ENCODE assay signal across 19 cellular contexts in genomic region chr14:43005807-43006206, GRCh38.
A peak's percentile ranks its signal among the peaks of the same experiment; 100 is the strongest.
DNase-seq lines count a peak whose midpoint lies in the region; ATAC-seq and TF ChIP-seq lines count a peak whose summit lies in the region.
"Had no signal": no experiment of that assay in that cellular context is flagged by ENCODE, and none has a peak within 500 bp of the region (broad histone marks: within the 10 kb centered on the region; RNA-seq: fewer than 3 reads in every experiment).

No MANE protein-coding gene starts in this region.

- TF ChIP-seq CTCF in AG04449 (IDR thresholded peaks at IDR 0.05; ENCODE audit: insufficient read depth, low read length, missing control alignments) (peak; percentile 7), astrocyte of the spinal cord (IDR thresholded peaks at IDR 0.05; ENCODE audit: low read depth, low read length) (peak; percentile 27)

- in situ Hi-C loops in KBM-7 (cut with MboI; ENCODE audit: low pct_unique_long_range_greater_than_20kb, low sequenced_read_pairs): no loop called here
- in situ Hi-C loops in astrocyte of the spinal cord (cut with HindIII; ENCODE audit: low sequenced_read_pairs): no loop called here

- CTCF ChIA-PET in AG04449 (lab: Yijun Ruan, JAX): no interaction called here

- H3K4me3 ChIP-seq in AG04449 (ENCODE audit: low read depth, low read length): no peak overlapping the region
- H3K4me3 ChIP-seq in astrocyte of the spinal cord (ENCODE audit: low read depth, low read length): no peak overlapping the region
- H3K4me3 ChIP-seq: sigmoid colon, transverse colon had no signal

- no peak for DNase-seq in AG04449 (ENCODE audit: low read depth, low spot score)
- peak; percentile 3 for DNase-seq in KBM-7
- DNase-seq in astrocyte of the spinal cord (ENCODE audit: low read depth, low spot score): peak; percentile 9
- peak; percentile 3 for DNase-seq in glomerular visceral epithelial cell (ENCODE audit: extremely low spot score)
- DNase-seq in Right ventricle myocardium inferior (ENCODE audit: missing footprints): no peak
- no peak for DNase-seq in Kasumi-1 (lab: John Stamatoyannopoulos, UW)
- DNase-seq: activated CD4-positive, alpha-beta T cell treated with anti-CD3 and anti-CD28 coated beads for 48 hours; BE2C; caudate nucleus; DMS79 treated with DMSO at 0.1 percent for 48 hours; glutamatergic neuron; NCI-H146; sigmoid colon; stimulated activated CD4-positive, alpha-beta T cell treated with anti-CD3 and anti-CD28 coated beads, Interleukin-4, amount 100 ng/mL, for 24 hours; T-helper 2 cell; transverse colon had no signal

- POLR2A ChIA-PET in AG04449 (lab: Yijun Ruan, JAX): no interaction called here

- intact Hi-C loops in Right ventricle myocardium inferior (cut with DNase I): no loop called here

- ATAC-seq in HG02798 (IDR thresholded peaks at IDR 0.05; ENCODE audit: poor library complexity, unreplicated experiment) (no peak), GM18909 (IDR thresholded peaks at IDR 0.05; ENCODE audit: poor library complexity, unreplicated experiment) (no peak), Right ventricle myocardium inferior (no peak)
- ATAC-seq: HCT116 had no signal

Comparison
In these comparisons a context has a peak if more than half of its experiments do, and no peak if none do; other contexts are left out.
1. DNase-seq: peak in KBM-7 (single experiment), astrocyte of the spinal cord (single experiment) and glomerular visceral epithelial cell (single experiment); none in AG04449 (single experiment), Right ventricle myocardium inferior (single experiment) and Kasumi-1 (0 of 2).